Comparison of ENCODE assay signal across 28 cellular contexts in the genomic region with DNA sequence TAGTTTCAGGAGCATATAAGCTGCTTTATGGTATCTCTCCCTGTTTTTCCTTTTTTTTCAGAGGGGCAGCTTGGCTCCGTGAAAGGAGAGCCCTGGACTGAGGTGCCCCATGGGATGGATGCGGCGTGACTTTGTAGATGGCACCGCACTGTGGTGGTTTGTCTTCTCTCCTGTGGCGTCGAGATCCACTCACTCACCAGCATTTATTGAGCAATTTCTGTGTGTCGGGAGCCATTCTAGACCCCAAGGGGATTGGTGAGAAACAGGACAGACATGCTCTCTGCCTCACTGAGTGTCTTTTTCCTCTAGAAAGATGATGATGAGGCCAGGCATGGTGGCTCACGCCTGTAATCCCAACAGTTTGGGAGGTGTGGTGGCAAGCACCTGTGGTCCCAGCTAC. TPM values are rescaled to one million over a fixed set of nuclear protein-coding genes. Genes with fewer than 3 reads are reported as not detected.
"Had no signal": no experiment of that assay in that cellular context is flagged by ENCODE, and none has a peak within 500 bp of the region (broad histone marks: within the 10 kb centered on the region; RNA-seq: fewer than 3 reads in every experiment).

No MANE protein-coding gene starts in this region.

- H3K4me3 Mint-ChIP-seq: naive thymus-derived CD8-positive, alpha-beta T cell; natural killer cell treated with Interleukin-12 subunit alpha and Interleukin-12 subunit beta and Interleukin-15 and Interleukin-18, amount 100 ng/mL, for 72 hours; nephron progenitor cell; neural crest cell; stimulated activated effector memory CD8-positive, alpha-beta T cell treated with anti-CD3 and anti-CD28 coated beads, Interleukin-12 subunit alpha, Interleukin-12 subunit beta, amount 100 ng/mL, for 72 hours; stimulated activated naive B cell treated with anti-CD40 and anti-IgM and Interleukin-4, amounts not matched to agents 10 μg/mL and 1 μg/mL and 100 μg/mL, for 72 hours; stimulated activated naive CD8-positive, alpha-beta T cell treated with anti-CD3 and anti-CD28 coated beads, Interleukin-15, Interleukin-2, amounts not matched to agents 100 ng/mL and 50 ng/mL, for 24 hours had no signal

- DNase-seq: naive B cell; naive thymus-derived CD8-positive, alpha-beta T cell; nephron progenitor cell; nucleus accumbens; ovary; right cardiac atrium; right lobe of liver; sigmoid colon; small intestine; stimulated activated CD4-positive, alpha-beta T cell treated with anti-CD3 and anti-CD28 coated beads, Interleukin-15, amount 100 ng/mL, for 24 hours; stimulated activated CD4-positive, alpha-beta T cell treated with anti-CD3 and anti-CD28 coated beads, Interleukin-2, amount 100 ng/mL, for 24 hours; stimulated activated CD4-positive, alpha-beta T cell treated with anti-CD3 and anti-CD28 coated beads, Interleukin-2, amount 100 ng/mL, for 48 hours; stimulated activated CD4-positive, alpha-beta T cell treated with anti-CD3 and anti-CD28 coated beads, Interleukin-4, amount 100 ng/mL, for 24 hours; stimulated activated naive B cell treated with anti-CD40 and anti-IgM and Interleukin-4, amounts not matched to agents 10 μg/mL and 1 μg/mL and 100 μg/mL, for 72 hours; stimulated activated naive CD4-positive, alpha-beta T cell treated with Interleukin-2 at 50 U/mL for 16 hours; stomach; thyroid gland; trophoblast cell; upper lobe of left lung; uterus had no signal

- H3K27ac Mint-ChIP-seq: naive B cell; natural killer cell treated with Interleukin-12 subunit alpha and Interleukin-12 subunit beta and Interleukin-15 and Interleukin-18, amount 100 ng/mL, for 72 hours; nephron progenitor cell; stimulated activated effector memory CD8-positive, alpha-beta T cell treated with anti-CD3 and anti-CD28 coated beads, Interleukin-12 subunit alpha, Interleukin-12 subunit beta, amount 100 ng/mL, for 72 hours; stimulated activated naive B cell treated with anti-CD40 and anti-IgM and Interleukin-4, amounts not matched to agents 10 μg/mL and 1 μg/mL and 100 μg/mL, for 72 hours had no signal

- H3K4me1 Mint-ChIP-seq: naive B cell; naive thymus-derived CD8-positive, alpha-beta T cell; nephron progenitor cell; neural crest cell had no signal

- H3K9me3 Mint-ChIP-seq: natural killer cell treated with Interleukin-12 subunit alpha and Interleukin-12 subunit beta and Interleukin-15 and Interleukin-18, amount 100 ng/mL, for 72 hours; stimulated activated effector memory CD8-positive, alpha-beta T cell treated with anti-CD3 and anti-CD28 coated beads, Interleukin-12 subunit alpha, Interleukin-12 subunit beta, amount 100 ng/mL, for 72 hours had no signal

- H3K4me3 ChIP-seq: ovary, prostate gland, right lobe of liver, sigmoid colon, stomach, thoracic aorta, thyroid gland, tibial nerve, upper lobe of left lung, uterus had no signal

- H3K36me3 Mint-ChIP-seq: natural killer cell treated with Interleukin-12 subunit alpha and Interleukin-12 subunit beta and Interleukin-15 and Interleukin-18, amount 100 ng/mL, for 72 hours; stimulated activated effector memory CD8-positive, alpha-beta T cell treated with anti-CD3 and anti-CD28 coated beads, Interleukin-12 subunit alpha, Interleukin-12 subunit beta, amount 100 ng/mL, for 72 hours; stimulated activated naive B cell treated with anti-CD40 and anti-IgM and Interleukin-4, amounts not matched to agents 10 μg/mL and 1 μg/mL and 100 μg/mL, for 72 hours had no signal

- ATAC-seq: naive thymus-derived CD8-positive, alpha-beta T cell; natural killer cell treated with Interleukin-12 subunit alpha and Interleukin-12 subunit beta and Interleukin-15 and Interleukin-18, amount 100 ng/mL, for 72 hours; right cardiac atrium; right lobe of liver; stimulated activated effector memory CD8-positive, alpha-beta T cell treated with anti-CD3 and anti-CD28 coated beads, Interleukin-12 subunit alpha, Interleukin-12 subunit beta, amount 100 ng/mL, for 72 hours; stimulated activated naive B cell treated with anti-CD40 and anti-IgM and Interleukin-4, amounts not matched to agents 10 μg/mL and 1 μg/mL and 100 μg/mL, for 72 hours had no signal

RNA-seq across cellular contexts. Expression of gene PHF21B, which starts 55.9 kb away (rescaled TPM):
- total RNA-seq: naive thymus-derived CD8-positive, alpha-beta T cell; pulmonary artery endothelial cell; right lobe of liver had no signal
- polyA plus RNA-seq: naive thymus-derived CD8-positive, alpha-beta T cell had no signal
